Comparison of ENCODE assay signal across 1 cellular context in genomic region chr6:167398214-167399050, GRCh38.
A peak's percentile ranks its signal among the peaks of the same experiment; 100 is the strongest.
TF ChIP-seq lines count a peak whose summit lies in the region.

No MANE protein-coding gene starts in this region.

TF ChIP-seq in HepG2, 621 proteins besides CTCF, POLR2A, EP300 and RAD21 (continued from another document and continues in another):
- TF ChIP-seq RERE (CRISPR knock-in tag; IDR thresholded peaks at IDR 0.05; ENCODE audit: low read depth) (peak; percentile 96), GATAD1 (CRISPR knock-in tag; IDR thresholded peaks at IDR 0.05) (peak; percentile 70), SIN3B (IDR thresholded peaks at IDR 0.05; ENCODE audit: low read length) (no peak), ZNF766 (CRISPR knock-in tag; IDR thresholded peaks at IDR 0.05; ENCODE audit: borderline replicate concordance) (peak; percentile 92; the same call in 1 of the 2 replicates), HDAC6 (IDR thresholded peaks at IDR 0.05; ENCODE audit: low read depth, low read length) (no peak), IRF9 (CRISPR knock-in tag; IDR thresholded peaks at IDR 0.05; ENCODE audit: borderline replicate concordance) (no peak), ZNF260 (CRISPR knock-in tag; IDR thresholded peaks at IDR 0.05; ENCODE audit: borderline replicate concordance, low read depth) (no peak), BORCS8-MEF2B (CRISPR knock-in tag; IDR thresholded peaks at IDR 0.05) (peak; percentile 96), GATAD2A (CRISPR knock-in tag; IDR thresholded peaks at IDR 0.05) (peak; percentile 99), RBFOX2 (IDR thresholded peaks at IDR 0.05; ENCODE audit: low read depth, low read length) (no peak), IKZF5 (CRISPR knock-in tag; IDR thresholded peaks at IDR 0.05) (peak; percentile 97), RARA (CRISPR knock-in tag; IDR thresholded peaks at IDR 0.05) (peak; percentile 100), ETV6 (CRISPR knock-in tag; conservative IDR thresholded peaks at IDR 0.05) (0 out of 2 replicates have a peak, but pooled peaks have one; percentile 39), PBX2 (CRISPR knock-in tag; IDR thresholded peaks at IDR 0.05) (no peak), ZNF816 (CRISPR knock-in tag; IDR thresholded peaks at IDR 0.05; ENCODE audit: borderline replicate concordance) (peak; percentile 91), ZNF235 (CRISPR knock-in tag; IDR thresholded peaks at IDR 0.05; ENCODE audit: borderline replicate concordance) (no peak), SRSF4 (IDR thresholded peaks at IDR 0.05; ENCODE audit: low read depth, low read length, poor library complexity, severe bottlenecking) (no peak), MTF1 (CRISPR knock-in tag; IDR thresholded peaks at IDR 0.05) (0 out of 2 replicates have a peak, but pooled peaks have one; percentile 72), MAFG (CRISPR knock-in tag; IDR thresholded peaks at IDR 0.05) (peak; percentile 93), ZFP37 (CRISPR knock-in tag; IDR thresholded peaks at IDR 0.05; ENCODE audit: borderline replicate concordance) (peak; percentile 86), ZNF709 (CRISPR knock-in tag; IDR thresholded peaks at IDR 0.05) (0 out of 2 replicates have a peak, but pooled peaks have one; percentile 68), JARID2 (CRISPR knock-in tag; IDR thresholded peaks at IDR 0.05; ENCODE audit: insufficient replicate concordance) (peak; percentile 75), ZNF292 (CRISPR knock-in tag; IDR thresholded peaks at IDR 0.05; ENCODE audit: borderline replicate concordance, low read depth) (peak; percentile 97), RXRB (CRISPR knock-in tag; IDR thresholded peaks at IDR 0.05; ENCODE audit: borderline replicate concordance) (peak; percentile 99), ZNF614 (CRISPR knock-in tag; IDR thresholded peaks at IDR 0.05; ENCODE audit: borderline replicate concordance) (peak; percentile 95; the same call in 1 of the 2 replicates), ZNF839 (CRISPR knock-in tag; IDR thresholded peaks at IDR 0.05; ENCODE audit: borderline replicate concordance) (no peak), ZNF558 (CRISPR knock-in tag; IDR thresholded peaks at IDR 0.05; ENCODE audit: borderline replicate concordance) (no peak), RCOR2 (CRISPR knock-in tag; IDR thresholded peaks at IDR 0.05) (peak; percentile 99), PRMT3 (CRISPR knock-in tag; IDR thresholded peaks at IDR 0.05; ENCODE audit: borderline replicate concordance, low read depth) (peak; percentile 79; the same call in 1 of the 2 replicates), SMAD9 (CRISPR knock-in tag; IDR thresholded peaks at IDR 0.05) (0 out of 2 replicates have a peak, but pooled peaks have one; percentile 24), GABPB1 (CRISPR knock-in tag; IDR thresholded peaks at IDR 0.05) (peak; percentile 50; the same call in 1 of the 2 replicates), TRIM24 (CRISPR knock-in tag; IDR thresholded peaks at IDR 0.05) (peak; percentile 73; the same call in 1 of the 2 replicates), PHF5A (CRISPR knock-in tag; IDR thresholded peaks at IDR 0.05; ENCODE audit: low read depth, unreplicated experiment) (peak; percentile 93), RFX1 (IDR thresholded peaks at IDR 0.05) (no peak), ZNF263 (CRISPR knock-in tag; IDR thresholded peaks at IDR 0.05) (peak; percentile 84), TARDBP (CRISPR knock-in tag; IDR thresholded peaks at IDR 0.05) (peak; percentile 99), U2AF2 (IDR thresholded peaks at IDR 0.05; ENCODE audit: low read depth, low read length) (no peak), U2AF1 (optimal IDR thresholded peaks at IDR 0.05; ENCODE audit: low read depth, low read length) (no peak), ZNF629 (CRISPR knock-in tag; conservative IDR thresholded peaks at IDR 0.05) (peak; percentile 72), KLF16 (CRISPR knock-in tag; IDR thresholded peaks at IDR 0.05) (peak in 1 of 2 experiments; percentile 92; a peak in 2 of 4 replicates), CEBPB (IDR thresholded peaks at IDR 0.05; ENCODE audit: borderline replicate concordance, low read depth, low read length) (no peak), TBP (CRISPR knock-in tag; IDR thresholded peaks at IDR 0.05) (no peak), NFIB (CRISPR knock-in tag; IDR thresholded peaks at IDR 0.05; ENCODE audit: borderline replicate concordance) (no peak), POLR2AphosphoS2 (IDR thresholded peaks at IDR 0.05; ENCODE audit: low read depth, low read length) (no peak), BCLAF1 (IDR thresholded peaks at IDR 0.05) (no peak), ARNT (IDR thresholded peaks at IDR 0.05) (no peak), SOX6 (IDR thresholded peaks at IDR 0.05) (no peak), SOX6 (CRISPR knock-in tag; IDR thresholded peaks at IDR 0.05) (peak; percentile 99), ZNF670 (CRISPR knock-in tag; IDR thresholded peaks at IDR 0.05; ENCODE audit: borderline replicate concordance) (peak; percentile 85; the same call in 1 of the 2 replicates), TCF7L2 (IDR thresholded peaks at IDR 0.05; ENCODE audit: low read depth, low read length) (no peak; the same call in 1 of the 2 replicates), GFI1 (CRISPR knock-in tag; IDR thresholded peaks at IDR 0.05; ENCODE audit: borderline replicate concordance) (peak; percentile 100), MED1 (CRISPR knock-in tag; IDR thresholded peaks at IDR 0.05) (peak; percentile 100), STAT6 (CRISPR knock-in tag; IDR thresholded peaks at IDR 0.05; ENCODE audit: borderline replicate concordance) (peak; percentile 92; the same call in 1 of the 2 replicates), SAP130 (CRISPR knock-in tag; IDR thresholded peaks at IDR 0.05; ENCODE audit: low read depth) (peak; percentile 97), SALL1 (CRISPR knock-in tag; IDR thresholded peaks at IDR 0.05) (peak; percentile 100), ZNF616 (CRISPR knock-in tag; IDR thresholded peaks at IDR 0.05; ENCODE audit: low read depth) (peak; percentile 55; the same call in 1 of the 2 replicates), ZBTB49 (CRISPR knock-in tag; IDR thresholded peaks at IDR 0.05; ENCODE audit: borderline replicate concordance) (no peak; the same call in 1 of the 2 replicates)
